Comparison of ENCODE assay signal across 12 cellular contexts in the genomic region with DNA sequence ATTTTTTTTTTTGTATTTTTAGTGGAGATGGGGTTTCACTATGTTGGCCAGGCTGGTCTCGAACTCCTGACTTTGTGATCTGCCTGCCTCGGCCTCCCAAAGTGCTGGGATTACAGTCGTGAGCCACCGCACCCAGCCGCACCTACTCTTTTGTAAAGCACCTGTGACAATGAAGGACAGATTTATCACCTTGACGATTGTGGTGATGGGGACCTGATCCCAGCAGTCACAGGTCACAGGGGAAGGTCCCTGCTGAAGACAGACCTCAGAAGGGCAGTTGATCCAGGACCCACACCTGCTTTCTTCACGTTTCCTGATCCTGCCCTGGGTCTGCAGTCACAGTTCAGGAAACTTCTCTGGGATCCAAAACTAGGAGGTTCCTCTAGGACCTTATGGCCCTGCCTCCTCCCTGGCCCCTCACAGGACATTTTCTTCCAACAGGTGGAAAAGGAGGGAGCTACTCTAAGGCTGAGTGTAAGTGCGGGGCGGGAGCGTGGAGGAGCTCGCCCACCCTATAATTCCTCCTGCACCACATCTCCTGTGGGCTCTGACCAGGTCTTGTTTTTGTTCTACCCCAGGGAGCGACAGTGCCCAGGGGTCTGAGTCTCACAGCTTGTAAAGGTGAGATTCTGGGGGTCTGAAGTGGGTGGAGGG. TPM values are rescaled to one million over a fixed set of nuclear protein-coding genes. Genes with fewer than 3 reads are reported as not detected.
DNase-seq lines count a peak whose midpoint lies in the region; TF ChIP-seq lines count a peak whose summit lies in the region.
"Had no signal": no experiment of that assay in that cellular context is flagged by ENCODE, and none has a peak within 500 bp of the region (broad histone marks: within the 10 kb centered on the region; RNA-seq: fewer than 3 reads in every experiment).

No MANE protein-coding gene starts in this region.

- no peaks in the 10 kb centered on the region for H3K9me3 Mint-ChIP-seq in endothelial cell (ENCODE audit: unreplicated experiment)
- H3K9me3 Mint-ChIP-seq in Calu3 (ENCODE audit: low read depth, unreplicated experiment): no peaks in the 10 kb centered on the region

- H3K27ac Mint-ChIP-seq in endothelial cell (ENCODE audit: unreplicated experiment): peak overlapping the region; percentile 64
- H3K27ac Mint-ChIP-seq in Calu3 (ENCODE audit: unreplicated experiment): no peak overlapping the region

- H3K27ac ChIP-seq in Peyer's patch (peak overlapping the region in 2 of 4 donors; percentile 27 to 97), spleen (peak overlapping the region; percentile 4 to 100 (median 100))

- H3K4me1 Mint-ChIP-seq in endothelial cell (ENCODE audit: unreplicated experiment) (peaks cover 43% of the 10 kb centered on the region), Calu3 (ENCODE audit: low read depth, unreplicated experiment) (peaks cover 22% of the 10 kb centered on the region)

- CTCF ChIA-PET in Calu3 (lab: Charles Lee): no interaction called here

- WGBS in spleen, 5 donors: 56 to 61% (median 59%) methylated on average over 11 to 12 of the region's 12 CpGs

- H3K27me3 Mint-ChIP-seq in endothelial cell (ENCODE audit: unreplicated experiment) (peaks cover 11% of the 10 kb centered on the region), Calu3 (ENCODE audit: unreplicated experiment) (peaks cover 12% of the 10 kb centered on the region)

- no TSS peak for BruUV-seq in Calu3 (replicated peaks; lab: Mats Ljungman, UMichigan)

- H3K4me1 ChIP-seq in Peyer's patch (peaks cover 0 to 36% (median 24%) of the 10 kb centered on the region in 4 donors), spleen (peaks cover 52 to 87% (median 76%) of the 10 kb centered on the region in 6 donors)

- no peaks in the 10 kb centered on the region for H3K27me3 ChIP-seq in GM06990 (replicated peaks; ENCODE audit: control insufficient read depth, insufficient read depth, low read length)
- no peaks in the 10 kb centered on the region for H3K27me3 ChIP-seq in Peyer's patch
- H3K27me3 ChIP-seq in spleen (replicated peaks in 1 of 7): no peaks in the 10 kb centered on the region

- H3K9me3 ChIP-seq in Peyer's patch (no peaks in the 10 kb centered on the region), spleen (no peaks in the 10 kb centered on the region)

- TF ChIP-seq CTCF in GM06990 (IDR thresholded peaks at IDR 0.05; ENCODE audit: insufficient read depth, low read length, poor library complexity, severe bottlenecking) (no peak), Peyer's patch (IDR thresholded peaks at IDR 0.05) (no peak), endothelial cell (IDR thresholded peaks at IDR 0.05; ENCODE audit: unreplicated experiment) (no peak), spleen (IDR thresholded peaks at IDR 0.05 in 8 of 11, conservative IDR thresholded peaks at IDR 0.05 in 3 of 11) (no peak), Calu3 (IDR thresholded peaks at IDR 0.05; ENCODE audit: unreplicated experiment) (no peak)

- TF ChIP-seq POLR2A in Peyer's patch (IDR thresholded peaks at IDR 0.05): no peak
- TF ChIP-seq POLR2A in spleen (IDR thresholded peaks at IDR 0.05): no peak

- H3K36me3 ChIP-seq in GM06990 (ENCODE audit: control insufficient read depth, insufficient read depth, low read length) (peaks cover 25% of the 10 kb centered on the region), Peyer's patch (peaks cover 0 to 44% (median 4%) of the 10 kb centered on the region in 3 donors), spleen (peaks cover 8 to 49% (median 44%) of the 10 kb centered on the region in 6 donors)

- intact Hi-C loops in spleen (cut with DNase I; ENCODE audit: low total_unique reads): loop anchor here (5.0 kb wide), 1 partner anchor 40 kb away; no protein-coding TSS in a partner anchor
- intact Hi-C loops in Calu3 (cut with micrococcal nuclease; ENCODE audit: unreplicated experiment): no loop called here

- peaks cover 32% of the 10 kb centered on the region for H3K36me3 Mint-ChIP-seq in endothelial cell (ENCODE audit: low read depth, unreplicated experiment)
- peaks cover 55% of the 10 kb centered on the region for H3K36me3 Mint-ChIP-seq in Calu3 (ENCODE audit: insufficient read depth, unreplicated experiment)

- H3K4me3 Mint-ChIP-seq in endothelial cell (ENCODE audit: unreplicated experiment): peak overlapping the region; percentile 97
- H3K4me3 Mint-ChIP-seq in Calu3 (ENCODE audit: low read depth, unreplicated experiment): no peak overlapping the region

- peak overlapping the region; percentile 45 for H3K4me3 ChIP-seq in GM06990 (replicated peaks; ENCODE audit: low read depth, low read length)
- peak overlapping the region; percentile 83 to 100 (median 98) for H3K4me3 ChIP-seq in Peyer's patch
- peak overlapping the region; percentile 96 to 100 (median 99) for H3K4me3 ChIP-seq in spleen

- DNase-seq in GM06990 (ENCODE audit: extremely low read depth, insufficient read length) (no peak), Peyer's patch (no peak), endothelial cell (ENCODE audit: low spot score) (no peak), spleen (no peak), NCI-H524 (lab: John Stamatoyannopoulos, UW) (no peak), mesenteric fat pad (ENCODE audit: low spot score) (no peak), Calu3 (no peak), AG08396 (ENCODE audit: low spot score) (no peak)
- DNase-seq: DMS53; NCI-H1105; NK-92 treated with Interleukin-12 subunit alpha and Interleukin-12 subunit beta, amount 100 ng/mL, for 24 hours; stimulated activated CD4-positive, alpha-beta T cell treated with anti-CD3 and anti-CD28 coated beads, Interleukin-12 subunit alpha, Interleukin-12 subunit beta, amount 100 ng/mL, for 4 hours had no signal

RNA-seq across cellular contexts. Expression of gene HLA-E, which starts 2.8 kb away (rescaled TPM):
- 100 to 1,000 TPM; 313 to 404 (median 383) TPM for total RNA-seq in Peyer's patch
- 274 TPM for total RNA-seq in endothelial cell (ENCODE audit: unreplicated experiment)
- total RNA-seq in spleen: 1,000 to 10,000 TPM; 1,072 to 2,111 (median 1,510) TPM
- 100 to 1,000 TPM; 514 to 675 (median 646) TPM for polyA plus RNA-seq in spleen
- 450 TPM for total RNA-seq in mesenteric fat pad
- total RNA-seq in Calu3 (2022): 161 and 230 TPM in 2 replicates

Comparison
In these comparisons a context has a peak if more than half of its experiments do, and no peak if none do; other contexts are left out.
1. H3K4me3 ChIP-seq: peak in every context shown above with its lines; median percentile 99 in spleen; 98 in Peyer's patch; 45 in GM06990.